19 cellular contexts compared by ENCODE assay signal in the genomic region with DNA sequence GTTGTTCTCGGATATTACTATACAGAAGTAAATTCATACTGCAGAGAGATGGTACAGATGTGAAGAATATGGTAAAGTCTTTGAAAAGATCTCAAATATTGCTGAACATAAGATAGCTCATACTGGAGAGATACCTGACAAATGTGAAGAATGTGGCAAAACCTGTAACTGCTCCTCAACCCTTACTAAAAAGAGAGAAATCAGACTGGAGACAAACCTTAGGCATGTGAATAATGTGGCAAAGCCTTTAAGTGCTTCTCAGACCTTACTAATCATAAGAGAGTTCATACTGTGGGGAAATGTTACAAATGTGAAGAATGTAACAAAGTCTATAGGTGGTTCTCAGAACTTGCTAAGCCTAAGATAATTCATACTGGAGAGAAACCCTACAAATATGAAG.
DNase-seq lines count a peak whose midpoint lies in the region; ATAC-seq, FAIRE-seq and TF ChIP-seq lines count a peak whose summit lies in the region.
"Had no signal": no experiment of that assay in that cellular context is flagged by ENCODE, and none has a peak within 500 bp of the region (broad histone marks: within the 10 kb centered on the region; RNA-seq: fewer than 3 reads in every experiment).

No MANE protein-coding gene starts in this region.

- H3K27me3 Mint-ChIP-seq in GM23338 (ENCODE audit: insufficient read depth, low read depth, poor library complexity) (no peaks in the 10 kb centered on the region), astrocyte (ENCODE audit: low read depth, unreplicated experiment) (no peaks in the 10 kb centered on the region), nephron progenitor cell (ENCODE audit: low read depth, poor library complexity) (no peaks in the 10 kb centered on the region)
- H3K27me3 Mint-ChIP-seq: CD4-positive, alpha-beta memory T cell had no signal

- no peaks in the 10 kb centered on the region for H3F3A ChIP-seq in GM23338 (replicated peaks; ENCODE audit: low read depth)

- H3K27ac ChIP-seq in GM23338 (ENCODE audit: low read depth), result peak overlapping the region; percentile 34; the same call in 1 of the 2 replicates
- H3K27ac ChIP-seq in astrocyte (ENCODE audit: low read depth, low read length), result no peak overlapping the region
- no peak overlapping the region for H3K27ac ChIP-seq in heart right ventricle
- H3K27ac ChIP-seq in ascending aorta, result no peak overlapping the region

- TF ChIP-seq CTCF in GM23338 (conservative IDR thresholded peaks at IDR 0.05; ENCODE audit: low read depth in 2 of 2) (no peak), astrocyte (IDR thresholded peaks at IDR 0.05; ENCODE audit: insufficient read depth, low read depth, low read length) (no peak), heart right ventricle (IDR thresholded peaks at IDR 0.05) (no peak), nephron progenitor cell (IDR thresholded peaks at IDR 0.05) (no peak), ascending aorta (IDR thresholded peaks at IDR 0.05) (no peak)

- H3K36me3 ChIP-seq in GM23338 (ENCODE audit: insufficient read depth) (no peaks in the 10 kb centered on the region), astrocyte (ENCODE audit: insufficient read depth, low read length) (no peaks in the 10 kb centered on the region), heart right ventricle (no peaks in the 10 kb centered on the region), ascending aorta (no peaks in the 10 kb centered on the region)

- H3K9me3 Mint-ChIP-seq in GM23338, result peaks cover 6% of the 10 kb centered on the region
- H3K9me3 Mint-ChIP-seq in astrocyte (ENCODE audit: unreplicated experiment), result no peaks in the 10 kb centered on the region
- H3K9me3 Mint-ChIP-seq in nephron progenitor cell, result no peaks in the 10 kb centered on the region
- H3K9me3 Mint-ChIP-seq: CD4-positive, alpha-beta memory T cell had no signal

- no peaks in the 10 kb centered on the region for H3K79me2 ChIP-seq in GM23338 (replicated peaks; ENCODE audit: insufficient read depth)
- no peaks in the 10 kb centered on the region for H3K79me2 ChIP-seq in astrocyte (ENCODE audit: insufficient read depth, low read length)

- no peaks in the 10 kb centered on the region for H3K9me3 ChIP-seq in astrocyte (ENCODE audit: insufficient read depth, low read depth, low read length)
- H3K9me3 ChIP-seq in heart right ventricle, result no peaks in the 10 kb centered on the region
- H3K9me3 ChIP-seq in ascending aorta, result no peaks in the 10 kb centered on the region

- intact Hi-C loops in heart right ventricle (cut with DNase I), result no loop called here
- intact Hi-C loops in ascending aorta (cut with DNase I), result no loop called here

- 0 out of 2 replicates have a peak, but pooled peaks cover 7% of the 10 kb centered on the region for H3K4me1 ChIP-seq in GM23338 (ENCODE audit: insufficient read depth)
- H3K4me1 ChIP-seq in astrocyte (ENCODE audit: insufficient read depth, low read length), result no peaks in the 10 kb centered on the region
- no peaks in the 10 kb centered on the region for H3K4me1 ChIP-seq in heart right ventricle
- H3K4me1 ChIP-seq in ascending aorta, result no peaks in the 10 kb centered on the region

- FAIRE-seq in astrocyte (lab: Jason Lieb, UNC), result no peak
- FAIRE-seq: GM12891, H1 had no signal

- H3K9me2 ChIP-seq in GM23338 (ENCODE audit: insufficient read depth), result no peaks in the 10 kb centered on the region

- DNase-seq in GM23338 (ENCODE audit: low spot score) (peak; percentile 57), astrocyte (ENCODE audit: low read depth) (no peak), kidney glomerular epithelial cell (lab: John Stamatoyannopoulos, UW) (peak; percentile 27), heart right ventricle (no peak), nephron progenitor cell (no peak), ascending aorta (ENCODE audit: low spot score in 2 of 2) (no peak)
- DNase-seq: 8988T; C1 segment of cervical spinal cord; Calu3; CD4-positive, alpha-beta memory T cell; COR-L47; DMS53; DMS79 treated with DMSO at 0.1 percent for 48 hours; GF-D8; H7; HCEC 1CT had no signal

- peaks cover 8% of the 10 kb centered on the region for H3K4me1 Mint-ChIP-seq in GM23338
- H3K4me1 Mint-ChIP-seq in astrocyte (ENCODE audit: low read depth, unreplicated experiment), result peaks cover 7% of the 10 kb centered on the region
- no peaks in the 10 kb centered on the region for H3K4me1 Mint-ChIP-seq in nephron progenitor cell
- H3K4me1 Mint-ChIP-seq: CD4-positive, alpha-beta memory T cell had no signal

- H3K4me3 Mint-ChIP-seq in GM23338, result no peak overlapping the region
- no peak overlapping the region for H3K4me3 Mint-ChIP-seq in astrocyte (ENCODE audit: unreplicated experiment)
- H3K4me3 Mint-ChIP-seq in nephron progenitor cell, result no peak overlapping the region
- H3K4me3 Mint-ChIP-seq: CD4-positive, alpha-beta memory T cell had no signal

- H2AFZ ChIP-seq in GM23338 (no peak overlapping the region), astrocyte (ENCODE audit: low read depth, low read length) (no peak overlapping the region)

- no peaks in the 10 kb centered on the region; the same call in 2 of the 3 replicates for H3K36me3 Mint-ChIP-seq in GM23338 (ENCODE audit: low read depth)
- no peaks in the 10 kb centered on the region for H3K36me3 Mint-ChIP-seq in astrocyte (ENCODE audit: low read depth, unreplicated experiment)
- H3K36me3 Mint-ChIP-seq in nephron progenitor cell (ENCODE audit: low read depth), result no peaks in the 10 kb centered on the region
- H3K36me3 Mint-ChIP-seq: CD4-positive, alpha-beta memory T cell had no signal

- H3K4me3 ChIP-seq in GM23338 (no peak overlapping the region), astrocyte (ENCODE audit: insufficient read depth, low read depth, low read length) (no peak overlapping the region), heart right ventricle (no peak overlapping the region), ascending aorta (no peak overlapping the region)

- WGBS in heart right ventricle, 2 donors, result 32 to 35% methylated on average over 1 of the region's 1 CpG

- H3K27me3 ChIP-seq in GM23338 (ENCODE audit: insufficient read depth) (no peaks in the 10 kb centered on the region), astrocyte (ENCODE audit: insufficient read depth, low read length) (no peaks in the 10 kb centered on the region), heart right ventricle (no peaks in the 10 kb centered on the region), ascending aorta (no peaks in the 10 kb centered on the region)

- H3K9ac ChIP-seq in astrocyte (ENCODE audit: low read length), result no peak overlapping the region

- ATAC-seq in GM23338 (no peak), heart right ventricle (no peak), HG02623 (IDR thresholded peaks at IDR 0.05; ENCODE audit: unreplicated experiment) (no peak)

- H3K4me2 ChIP-seq in GM23338, result no peak overlapping the region
- no peak overlapping the region for H3K4me2 ChIP-seq in astrocyte (ENCODE audit: low read length)

- no peaks in the 10 kb centered on the region for H4K20me1 ChIP-seq in GM23338 (replicated peaks; ENCODE audit: insufficient read depth)
- no peaks in the 10 kb centered on the region for H4K20me1 ChIP-seq in astrocyte (ENCODE audit: insufficient read depth, low read length)

- H3K27ac Mint-ChIP-seq in GM23338 (no peak overlapping the region), astrocyte (ENCODE audit: unreplicated experiment) (peak overlapping the region; percentile 30), nephron progenitor cell (no peak overlapping the region)
- H3K27ac Mint-ChIP-seq: CD4-positive, alpha-beta memory T cell had no signal

TF ChIP-seq in GM23338, 12 proteins besides CTCF, POLR2A, EP300 and RAD21:
- TF ChIP-seq EZH2 (IDR thresholded peaks at IDR 0.05; ENCODE audit: low read depth, unreplicated experiment) (no peak), CREB1 (CRISPR knock-in tag; IDR thresholded peaks at IDR 0.05; ENCODE audit: low read depth) (no peak)
- TF ChIP-seq, protein P1, sequence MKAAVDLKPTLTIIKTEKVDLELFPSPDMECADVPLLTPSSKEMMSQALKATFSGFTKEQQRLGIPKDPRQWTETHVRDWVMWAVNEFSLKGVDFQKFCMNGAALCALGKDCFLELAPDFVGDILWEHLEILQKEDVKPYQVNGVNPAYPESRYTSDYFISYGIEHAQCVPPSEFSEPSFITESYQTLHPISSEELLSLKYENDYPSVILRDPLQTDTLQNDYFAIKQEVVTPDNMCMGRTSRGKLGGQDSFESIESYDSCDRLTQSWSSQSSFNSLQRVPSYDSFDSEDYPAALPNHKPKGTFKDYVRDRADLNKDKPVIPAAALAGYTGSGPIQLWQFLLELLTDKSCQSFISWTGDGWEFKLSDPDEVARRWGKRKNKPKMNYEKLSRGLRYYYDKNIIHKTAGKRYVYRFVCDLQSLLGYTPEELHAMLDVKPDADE (IDR thresholded peaks at IDR 0.05), result no peak
- TF ChIP-seq, protein P2, sequence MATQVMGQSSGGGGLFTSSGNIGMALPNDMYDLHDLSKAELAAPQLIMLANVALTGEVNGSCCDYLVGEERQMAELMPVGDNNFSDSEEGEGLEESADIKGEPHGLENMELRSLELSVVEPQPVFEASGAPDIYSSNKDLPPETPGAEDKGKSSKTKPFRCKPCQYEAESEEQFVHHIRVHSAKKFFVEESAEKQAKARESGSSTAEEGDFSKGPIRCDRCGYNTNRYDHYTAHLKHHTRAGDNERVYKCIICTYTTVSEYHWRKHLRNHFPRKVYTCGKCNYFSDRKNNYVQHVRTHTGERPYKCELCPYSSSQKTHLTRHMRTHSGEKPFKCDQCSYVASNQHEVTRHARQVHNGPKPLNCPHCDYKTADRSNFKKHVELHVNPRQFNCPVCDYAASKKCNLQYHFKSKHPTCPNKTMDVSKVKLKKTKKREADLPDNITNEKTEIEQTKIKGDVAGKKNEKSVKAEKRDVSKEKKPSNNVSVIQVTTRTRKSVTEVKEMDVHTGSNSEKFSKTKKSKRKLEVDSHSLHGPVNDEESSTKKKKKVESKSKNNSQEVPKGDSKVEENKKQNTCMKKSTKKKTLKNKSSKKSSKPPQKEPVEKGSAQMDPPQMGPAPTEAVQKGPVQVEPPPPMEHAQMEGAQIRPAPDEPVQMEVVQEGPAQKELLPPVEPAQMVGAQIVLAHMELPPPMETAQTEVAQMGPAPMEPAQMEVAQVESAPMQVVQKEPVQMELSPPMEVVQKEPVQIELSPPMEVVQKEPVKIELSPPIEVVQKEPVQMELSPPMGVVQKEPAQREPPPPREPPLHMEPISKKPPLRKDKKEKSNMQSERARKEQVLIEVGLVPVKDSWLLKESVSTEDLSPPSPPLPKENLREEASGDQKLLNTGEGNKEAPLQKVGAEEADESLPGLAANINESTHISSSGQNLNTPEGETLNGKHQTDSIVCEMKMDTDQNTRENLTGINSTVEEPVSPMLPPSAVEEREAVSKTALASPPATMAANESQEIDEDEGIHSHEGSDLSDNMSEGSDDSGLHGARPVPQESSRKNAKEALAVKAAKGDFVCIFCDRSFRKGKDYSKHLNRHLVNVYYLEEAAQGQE (IDR thresholded peaks at IDR 0.05; ENCODE audit: unreplicated experiment), result no peak

Comparison
In these comparisons a context has a peak if more than half of its experiments do, and no peak if none do; other contexts are left out.
1. DNase-seq: peak in GM23338 (single experiment) and kidney glomerular epithelial cell (single experiment); none in astrocyte (single experiment), heart right ventricle (0 of 2), nephron progenitor cell (single experiment) and ascending aorta (0 of 2).